Comparison of ENCODE assay signal across 8 cellular contexts in genomic region chr5:115840825-115841224, GRCh38. TPM values are rescaled to one million over a fixed set of nuclear protein-coding genes. Genes with fewer than 3 reads are reported as not detected.
DNase-seq lines count a peak whose midpoint lies in the region; ATAC-seq lines count a peak whose summit lies in the region.

No MANE protein-coding gene starts in this region.

- WGBS in iPS DF 6.9 (ENCODE audit: insufficient coverage, insufficient read length): no CpG with 5 or more reads among the region's 5 CpGs

- intact Hi-C loops in activated CD4-positive, alpha-beta memory T cell treated with anti-CD3 and anti-CD28 coated beads for 36 hours (cut with micrococcal nuclease): loop anchor here (1.0 to 5.0 kb wide), 6 partner anchors 215 to 674 kb away; partner anchors contain the start of genes CCDC112, COMMD10, FEM1C and PGGT1B

- H3K9me3 Mint-ChIP-seq in activated CD4-positive, alpha-beta memory T cell treated with anti-CD3 and anti-CD28 coated beads for 36 hours: no peaks in the 10 kb centered on the region
- no peaks in the 10 kb centered on the region for H3K9me3 Mint-ChIP-seq in stimulated activated memory B cell treated with anti-CD40 and anti-IgM and Interleukin-4, amounts not matched to agents 10 μg/mL and 1 μg/mL and 100 μg/mL, for 72 hours

- DNase-seq in DMS 273 (lab: John Stamatoyannopoulos, UW; ENCODE audit: unreplicated experiment) (peak; percentile 37), DMS 273 treated with DMSO at 0.1 percent for 48 hours (lab: John Stamatoyannopoulos, UW) (no peak), iPS DF 6.9 (ENCODE audit: low read depth, low spot score) (no peak), retina (no peak)
- no peak for DNase-seq in activated CD4-positive, alpha-beta memory T cell treated with anti-CD3 and anti-CD28 coated beads for 36 hours
- no peak for DNase-seq in stimulated activated naive CD4-positive, alpha-beta T cell treated with Interleukin-2 at 50 U/mL for 16 hours (lab: John Stamatoyannopoulos, UW)

- peaks cover 49% of the 10 kb centered on the region for H3K4me1 Mint-ChIP-seq in activated CD4-positive, alpha-beta memory T cell treated with anti-CD3 and anti-CD28 coated beads for 36 hours (ENCODE audit: low read depth)
- H3K4me1 Mint-ChIP-seq in stimulated activated memory B cell treated with anti-CD40 and anti-IgM and Interleukin-4, amounts not matched to agents 10 μg/mL and 1 μg/mL and 100 μg/mL, for 72 hours: peaks cover 51% of the 10 kb centered on the region

- POLR2A ChIA-PET in activated CD4-positive, alpha-beta memory T cell treated with anti-CD3 and anti-CD28 coated beads for 36 hours (lab: Charles Lee): interaction anchor here (0.7 to 1.3 kb wide), 5 partner anchors 9 to 226 kb away, joined by 3 to 5 read pairs (median 4); no protein-coding TSS in a partner anchor

- H3K4me1 ChIP-seq in iPS DF 6.9 (ENCODE audit: control insufficient read depth, insufficient read depth, low read length): peaks cover 3% of the 10 kb centered on the region; the same call in 1 of the 2 replicates

- H3K36me3 ChIP-seq in iPS DF 6.9 (ENCODE audit: control insufficient read depth, insufficient read depth, low read length): peaks cover 2% of the 10 kb centered on the region; the same call in 1 of the 2 replicates

- no peak overlapping the region for H3K27ac ChIP-seq in iPS DF 6.9 (ENCODE audit: low read length)

- peak overlapping the region; percentile 100 for H3K27ac Mint-ChIP-seq in activated CD4-positive, alpha-beta memory T cell treated with anti-CD3 and anti-CD28 coated beads for 36 hours
- peak overlapping the region; percentile 97 for H3K27ac Mint-ChIP-seq in stimulated activated memory B cell treated with anti-CD40 and anti-IgM and Interleukin-4, amounts not matched to agents 10 μg/mL and 1 μg/mL and 100 μg/mL, for 72 hours

- no peaks in the 10 kb centered on the region for H3K27me3 Mint-ChIP-seq in activated CD4-positive, alpha-beta memory T cell treated with anti-CD3 and anti-CD28 coated beads for 36 hours
- H3K27me3 Mint-ChIP-seq in stimulated activated memory B cell treated with anti-CD40 and anti-IgM and Interleukin-4, amounts not matched to agents 10 μg/mL and 1 μg/mL and 100 μg/mL, for 72 hours: no peaks in the 10 kb centered on the region

- peaks cover 19% of the 10 kb centered on the region for H3K36me3 Mint-ChIP-seq in activated CD4-positive, alpha-beta memory T cell treated with anti-CD3 and anti-CD28 coated beads for 36 hours
- H3K36me3 Mint-ChIP-seq in stimulated activated memory B cell treated with anti-CD40 and anti-IgM and Interleukin-4, amounts not matched to agents 10 μg/mL and 1 μg/mL and 100 μg/mL, for 72 hours: peaks cover 6% of the 10 kb centered on the region

- CTCF ChIA-PET in activated CD4-positive, alpha-beta memory T cell treated with anti-CD3 and anti-CD28 coated beads for 36 hours (lab: Charles Lee): interaction anchor here (0.7 to 1.5 kb wide), 5 partner anchors 33 to 557 kb away, joined by 3 to 8 read pairs (median 3); no protein-coding TSS in a partner anchor

- no peaks in the 10 kb centered on the region for H3K27me3 ChIP-seq in iPS DF 6.9 (ENCODE audit: control insufficient read depth, insufficient read depth, low read length)

- H3K4me3 Mint-ChIP-seq in activated CD4-positive, alpha-beta memory T cell treated with anti-CD3 and anti-CD28 coated beads for 36 hours: peak overlapping the region; percentile 95
- peak overlapping the region; percentile 97 for H3K4me3 Mint-ChIP-seq in stimulated activated memory B cell treated with anti-CD40 and anti-IgM and Interleukin-4, amounts not matched to agents 10 μg/mL and 1 μg/mL and 100 μg/mL, for 72 hours

- ATAC-seq in stimulated activated memory B cell treated with anti-CD40 and anti-IgM and Interleukin-4, amounts not matched to agents 10 μg/mL and 1 μg/mL and 100 μg/mL, for 72 hours: no peak
- no peak for ATAC-seq in GM21526 (IDR thresholded peaks at IDR 0.05; ENCODE audit: low FRiP score, unreplicated experiment)

- H3K4me3 ChIP-seq in iPS DF 6.9 (ENCODE audit: low read length): peak overlapping the region; percentile 88; the same call in 1 of the 2 replicates

- no peaks in the 10 kb centered on the region for H3K9me3 ChIP-seq in iPS DF 6.9 (ENCODE audit: control insufficient read depth, insufficient read depth, low read length)

RNA-seq across cellular contexts. Expression of gene ATG12, which starts 0.5 kb away (rescaled TPM):
- total RNA-seq in activated CD4-positive, alpha-beta memory T cell treated with anti-CD3 and anti-CD28 coated beads for 36 hours: 10 to 100 TPM; 40.6 to 41.9 TPM

RNA-seq across cellular contexts. Expression of gene AP3S1, which starts 0.9 kb away (rescaled TPM):
- total RNA-seq in activated CD4-positive, alpha-beta memory T cell treated with anti-CD3 and anti-CD28 coated beads for 36 hours: 10 to 100 TPM; 85.7 to 87.6 TPM

RNA-seq across cellular contexts. Expression of gene CDO1, which starts 24.4 kb away (rescaled TPM):
- total RNA-seq in activated CD4-positive, alpha-beta memory T cell treated with anti-CD3 and anti-CD28 coated beads for 36 hours: under 1 TPM; 0.31 to 0.34 TPM
